ENCODE assay signal across 8 cellular contexts in the genomic region with DNA sequence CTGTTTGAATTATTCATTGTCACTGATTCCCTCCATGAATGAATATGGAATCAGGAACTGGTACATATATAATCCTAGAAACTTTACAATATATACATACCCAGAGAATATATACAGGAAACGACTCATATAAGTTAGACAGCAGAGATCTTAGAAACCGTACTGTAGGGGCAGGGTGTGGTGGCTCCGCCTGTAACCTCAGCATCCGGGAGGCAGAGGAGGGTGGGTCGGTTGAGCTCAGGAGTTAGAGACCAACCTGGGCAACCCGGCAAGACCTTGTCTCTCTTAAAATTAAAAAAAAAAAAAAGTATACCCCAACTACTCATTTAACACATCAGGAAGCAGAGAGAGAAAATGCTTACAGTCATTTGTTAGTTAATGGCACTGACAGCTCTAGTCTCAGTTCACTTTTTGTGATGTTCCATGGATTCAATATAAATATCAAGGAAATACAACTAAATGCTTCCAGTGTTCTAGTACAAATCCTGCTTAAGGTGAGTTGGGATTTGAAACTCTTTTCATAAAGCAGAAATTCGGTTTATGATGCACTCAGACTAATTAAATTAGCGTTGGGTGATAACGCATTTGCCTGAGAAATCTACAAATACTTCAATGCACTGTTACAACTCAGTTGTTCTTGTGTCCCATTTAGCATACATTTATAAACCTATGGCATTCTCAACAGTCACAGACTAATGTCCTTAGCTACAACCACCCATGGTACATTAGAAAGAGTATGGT. TPM values are rescaled to one million over a fixed set of nuclear protein-coding genes. Genes with fewer than 3 reads are reported as not detected.
A peak's percentile ranks its signal among the peaks of the same experiment; 100 is the strongest.
DNase-seq lines count a peak whose midpoint lies in the region; ATAC-seq and TF ChIP-seq lines count a peak whose summit lies in the region.

No MANE protein-coding gene starts in this region.

- H3K4me2 ChIP-seq in neural progenitor cell: no peak overlapping the region

- peaks cover 65% of the 10 kb centered on the region for H4K20me1 ChIP-seq in neural progenitor cell (ENCODE audit: low read depth)

- H3K27me3 ChIP-seq in foreskin keratinocyte (no peaks in the 10 kb centered on the region), neural progenitor cell (no peaks in the 10 kb centered on the region), lower lobe of right lung (ENCODE audit: low read depth) (no peaks in the 10 kb centered on the region)

- H3K9me3 Mint-ChIP-seq in neural progenitor cell: peaks cover 6% of the 10 kb centered on the region

- H3K27ac ChIP-seq in foreskin keratinocyte (no peak overlapping the region), neural progenitor cell (no peak overlapping the region), lower lobe of right lung (no peak overlapping the region)

- H3K27ac Mint-ChIP-seq in neural progenitor cell: no peak overlapping the region

- H3K4me3 Mint-ChIP-seq in neural progenitor cell: no peak overlapping the region

- ATAC-seq in HG03175 (IDR thresholded peaks at IDR 0.05; ENCODE audit: unreplicated experiment) (peak; percentile 85), foreskin keratinocyte (peak; percentile 63), left ventricle myocardium superior (no peak), lower lobe of right lung (no peak)

- peaks cover 25% of the 10 kb centered on the region for H3K4me1 Mint-ChIP-seq in neural progenitor cell

- no peak overlapping the region for H3K9ac ChIP-seq in neural progenitor cell

- H3K27me3 Mint-ChIP-seq in neural progenitor cell (ENCODE audit: insufficient read depth, low read depth): no peaks in the 10 kb centered on the region

- DNase-seq in GM12865 (ENCODE audit: low read depth): peak; percentile 81
- peak; percentile 48 to 52 for DNase-seq in activated CD4-positive, alpha-beta T cell treated with anti-CD3 and anti-CD28 coated beads for 4 hours
- no peak for DNase-seq in foreskin keratinocyte
- DNase-seq in HK-2 (ENCODE audit: unreplicated experiment): no peak
- DNase-seq in left ventricle myocardium superior: no peak
- no peak for DNase-seq in neural progenitor cell (ENCODE audit: low spot score)
- DNase-seq in lower lobe of right lung: no peak

- TF ChIP-seq CTCF in GM12865 (IDR thresholded peaks at IDR 0.05; ENCODE audit: insufficient read depth, low read depth, low read length, missing control alignments): no peak
- no peak for TF ChIP-seq CTCF in foreskin keratinocyte (conservative IDR thresholded peaks at IDR 0.05)
- TF ChIP-seq CTCF in neural progenitor cell (IDR thresholded peaks at IDR 0.05): no peak
- no peak for TF ChIP-seq CTCF in lower lobe of right lung (IDR thresholded peaks at IDR 0.05)

- H3K36me3 ChIP-seq in neural progenitor cell (no peaks in the 10 kb centered on the region), lower lobe of right lung (peaks cover 16% of the 10 kb centered on the region)

- H3K4me1 ChIP-seq in foreskin keratinocyte (peaks cover 32% of the 10 kb centered on the region), neural progenitor cell (peaks cover 13% of the 10 kb centered on the region), lower lobe of right lung (peaks cover 44% of the 10 kb centered on the region)

- peaks cover 24% of the 10 kb centered on the region for H3K36me3 Mint-ChIP-seq in neural progenitor cell

- intact Hi-C loops in left ventricle myocardium superior (cut with micrococcal nuclease) (no loop called here), lower lobe of right lung (cut with DNase I) (no loop called here)

- peaks cover 100% of the 10 kb centered on the region for H3K79me2 ChIP-seq in neural progenitor cell (ENCODE audit: low read depth)

- H2AFZ ChIP-seq in neural progenitor cell (replicated peaks): no peak overlapping the region

- H3K9me3 ChIP-seq in neural progenitor cell (ENCODE audit: low read depth) (no peaks in the 10 kb centered on the region), lower lobe of right lung (no peaks in the 10 kb centered on the region)

- H3F3A ChIP-seq in neural progenitor cell (ENCODE audit: low read depth): peaks cover 1% of the 10 kb centered on the region

- no peak overlapping the region for H3K4me3 ChIP-seq in GM12865 (ENCODE audit: low read depth, low read length)
- H3K4me3 ChIP-seq in neural progenitor cell: no peak overlapping the region
- no peak overlapping the region for H3K4me3 ChIP-seq in lower lobe of right lung

RNA-seq across cellular contexts. Expression of gene GLG1, which starts 5.6 kb away (rescaled TPM):
- 88.6 and 93.9 TPM in 2 replicates for total RNA-seq in foreskin keratinocyte
- 33.1 and 35.6 TPM in 2 replicates for polyA plus RNA-seq in foreskin keratinocyte
- total RNA-seq in left ventricle myocardium superior: 80.0 TPM
- 117 and 138 TPM in 2 replicates for total RNA-seq in neural progenitor cell (ENCODE audit: low replicate concordance)
- 110 TPM for total RNA-seq in lower lobe of right lung

Comparison
In these comparisons a context has a peak if more than half of its experiments do, and no peak if none do; other contexts are left out.
1. DNase-seq: peak in GM12865 (single experiment) and activated CD4-positive, alpha-beta T cell treated with anti-CD3 and anti-CD28 coated beads for 4 hours (2 of 2); none in foreskin keratinocyte (0 of 2), HK-2 (single experiment), left ventricle myocardium superior (single experiment), neural progenitor cell (single experiment) and lower lobe of right lung (single experiment).
2. ATAC-seq: peak in HG03175 (single experiment) and foreskin keratinocyte (single experiment); none in left ventricle myocardium superior (single experiment) and lower lobe of right lung (0 of 2).